Comparison of ENCODE assay signal across 7 cellular contexts in the genomic region with DNA sequence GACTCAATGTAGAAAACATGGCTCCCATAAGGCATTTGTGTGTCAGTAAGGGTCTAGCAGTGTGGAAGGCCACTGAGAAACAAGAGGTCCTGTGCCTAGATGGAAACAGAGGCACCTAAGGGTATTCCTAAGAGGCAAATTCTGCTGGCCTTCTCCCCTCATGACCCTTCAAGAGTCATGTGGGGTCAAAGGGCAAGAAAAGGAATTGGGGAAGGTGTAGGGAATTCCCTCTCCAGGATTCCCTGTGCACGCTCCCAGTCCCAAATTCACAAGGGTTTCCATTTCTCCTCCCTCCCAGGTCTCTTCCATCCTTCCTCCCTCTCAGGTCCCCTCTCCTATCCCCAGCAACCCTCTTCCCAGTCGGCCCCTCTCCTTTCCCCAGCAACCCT. TPM values are rescaled to one million over a fixed set of nuclear protein-coding genes. Genes with fewer than 3 reads are reported as not detected.
A peak's percentile ranks its signal among the peaks of the same experiment; 100 is the strongest.
DNase-seq lines count a peak whose midpoint lies in the region; ATAC-seq lines count a peak whose summit lies in the region.

No MANE protein-coding gene starts in this region.

- no peaks in the 10 kb centered on the region for H3K9me3 Mint-ChIP-seq in activated T-helper 2 cell treated with anti-CD3 and anti-CD28 coated beads, Interferon-gamma antibody, Interleukin-2, Interleukin-4, amounts not matched to agents 10 μg/mL and 5 μg/mL and 100 μg/mL, durations not matched to agents 14 hours and 24 hours and 36 hours
- H3K9me3 Mint-ChIP-seq in stimulated activated naive B cell treated with anti-CD40 and anti-IgM and Interleukin-4, amounts not matched to agents 10 μg/mL and 1 μg/mL and 100 μg/mL, for 72 hours: peaks cover 0 to 2% of the 10 kb centered on the region in 2 donors

- peak overlapping the region; percentile 32; the same call in 1 of the 2 replicates for H3K9ac ChIP-seq in HUES48 (ENCODE audit: low read depth, low read length)

- H3K36me3 ChIP-seq in HUES48 (ENCODE audit: control insufficient read depth, insufficient read depth, low read length): peaks cover 31% of the 10 kb centered on the region

- H3K36me3 Mint-ChIP-seq in activated T-helper 2 cell treated with anti-CD3 and anti-CD28 coated beads, Interferon-gamma antibody, Interleukin-2, Interleukin-4, amounts not matched to agents 10 μg/mL and 5 μg/mL and 100 μg/mL, durations not matched to agents 14 hours and 24 hours and 36 hours (ENCODE audit: low read depth): peaks cover 22% of the 10 kb centered on the region
- H3K36me3 Mint-ChIP-seq in stimulated activated naive B cell treated with anti-CD40 and anti-IgM and Interleukin-4, amounts not matched to agents 10 μg/mL and 1 μg/mL and 100 μg/mL, for 72 hours: peaks cover 22 to 31% of the 10 kb centered on the region in 2 donors

- H3K27ac ChIP-seq in HUES48 (ENCODE audit: low read depth, low read length): peak overlapping the region; percentile 61

- H3K9me3 ChIP-seq in HUES48 (ENCODE audit: control insufficient read depth, insufficient read depth, low read length): no peaks in the 10 kb centered on the region
- no peaks in the 10 kb centered on the region for H3K9me3 ChIP-seq in iPS-18c (ENCODE audit: control insufficient read depth, insufficient read depth, low read length)

- peaks cover 23% of the 10 kb centered on the region for H3K4me1 ChIP-seq in HUES48 (ENCODE audit: control insufficient read depth, insufficient read depth, low read length)

- peaks cover 48% of the 10 kb centered on the region for H3K4me1 Mint-ChIP-seq in activated T-helper 2 cell treated with anti-CD3 and anti-CD28 coated beads, Interferon-gamma antibody, Interleukin-2, Interleukin-4, amounts not matched to agents 10 μg/mL and 5 μg/mL and 100 μg/mL, durations not matched to agents 14 hours and 24 hours and 36 hours (ENCODE audit: low read depth)
- peaks cover 46 to 55% of the 10 kb centered on the region in 2 donors for H3K4me1 Mint-ChIP-seq in stimulated activated naive B cell treated with anti-CD40 and anti-IgM and Interleukin-4, amounts not matched to agents 10 μg/mL and 1 μg/mL and 100 μg/mL, for 72 hours

- no peak overlapping the region for H3K27ac Mint-ChIP-seq in activated T-helper 2 cell treated with anti-CD3 and anti-CD28 coated beads, Interferon-gamma antibody, Interleukin-2, Interleukin-4, amounts not matched to agents 10 μg/mL and 5 μg/mL and 100 μg/mL, durations not matched to agents 14 hours and 24 hours and 36 hours
- H3K27ac Mint-ChIP-seq in stimulated activated naive B cell treated with anti-CD40 and anti-IgM and Interleukin-4, amounts not matched to agents 10 μg/mL and 1 μg/mL and 100 μg/mL, for 72 hours: peak overlapping the region; percentile 73

- no peaks in the 10 kb centered on the region for H3K27me3 Mint-ChIP-seq in activated T-helper 2 cell treated with anti-CD3 and anti-CD28 coated beads, Interferon-gamma antibody, Interleukin-2, Interleukin-4, amounts not matched to agents 10 μg/mL and 5 μg/mL and 100 μg/mL, durations not matched to agents 14 hours and 24 hours and 36 hours (ENCODE audit: low read depth)
- H3K27me3 Mint-ChIP-seq in stimulated activated naive B cell treated with anti-CD40 and anti-IgM and Interleukin-4, amounts not matched to agents 10 μg/mL and 1 μg/mL and 100 μg/mL, for 72 hours: no peaks in the 10 kb centered on the region

- no peak for ATAC-seq in stimulated activated naive B cell treated with anti-CD40 and anti-IgM and Interleukin-4, amounts not matched to agents 10 μg/mL and 1 μg/mL and 100 μg/mL, for 72 hours (replicated peaks)
- ATAC-seq in HG02981 (IDR thresholded peaks at IDR 0.05; ENCODE audit: unreplicated experiment): no peak

- no peaks in the 10 kb centered on the region for H3K27me3 ChIP-seq in HUES48 (ENCODE audit: control insufficient read depth, insufficient read depth, low read length)

- peak overlapping the region; percentile 96 for H3K4me3 Mint-ChIP-seq in activated T-helper 2 cell treated with anti-CD3 and anti-CD28 coated beads, Interferon-gamma antibody, Interleukin-2, Interleukin-4, amounts not matched to agents 10 μg/mL and 5 μg/mL and 100 μg/mL, durations not matched to agents 14 hours and 24 hours and 36 hours (ENCODE audit: low read depth)
- H3K4me3 Mint-ChIP-seq in stimulated activated naive B cell treated with anti-CD40 and anti-IgM and Interleukin-4, amounts not matched to agents 10 μg/mL and 1 μg/mL and 100 μg/mL, for 72 hours: peak overlapping the region; percentile 83 to 91

- H3K4me3 ChIP-seq in HUES48 (ENCODE audit: low read depth, low read length) (peak overlapping the region; percentile 90), iPS-18c (ENCODE audit: insufficient read depth, low read depth, low read length) (peak overlapping the region; percentile 89)

- DNase-seq in activated T-helper 2 cell treated with anti-CD3 and anti-CD28 coated beads, Interferon-gamma antibody, Interleukin-2, Interleukin-4, amounts not matched to agents 10 μg/mL and 5 μg/mL and 100 μg/mL, durations not matched to agents 14 hours and 24 hours and 36 hours (ENCODE audit: low spot score): no peak
- DNase-seq in stimulated activated naive B cell treated with anti-CD40 and anti-IgM and Interleukin-4, amounts not matched to agents 10 μg/mL and 1 μg/mL and 100 μg/mL, for 72 hours: no peak
- no peak for DNase-seq in effector CD4-positive, alpha-beta T cell
- DNase-seq in pons (ENCODE audit: low spot score): no peak

- intact Hi-C loops in activated T-helper 2 cell treated with anti-CD3 and anti-CD28 coated beads, Interferon-gamma antibody, Interleukin-2, Interleukin-4, amounts not matched to agents 10 μg/mL and 5 μg/mL and 100 μg/mL, durations not matched to agents 14 hours and 24 hours and 36 hours (cut with micrococcal nuclease): loop anchor here (5.0 to 10.0 kb wide), 4 partner anchors 218 to 797 kb away; a partner anchor contains a TSS

RNA-seq across cellular contexts. Expression of a gene that starts 0.6 kb away (rescaled TPM):
- 32.0 and 32.9 TPM in 2 replicates for total RNA-seq in activated T-helper 2 cell treated with anti-CD3 and anti-CD28 coated beads, Interferon-gamma antibody, Interleukin-2, Interleukin-4, amounts not matched to agents 10 μg/mL and 5 μg/mL and 100 μg/mL, durations not matched to agents 14 hours and 24 hours and 36 hours

RNA-seq across cellular contexts. Expression of a gene that starts 2.9 kb away (rescaled TPM):
- 61.9 and 63.8 TPM in 2 replicates for total RNA-seq in activated T-helper 2 cell treated with anti-CD3 and anti-CD28 coated beads, Interferon-gamma antibody, Interleukin-2, Interleukin-4, amounts not matched to agents 10 μg/mL and 5 μg/mL and 100 μg/mL, durations not matched to agents 14 hours and 24 hours and 36 hours

RNA-seq across cellular contexts. Expression of a gene that starts 8.7 kb away (rescaled TPM):
- 18.5 and 20.9 TPM in 2 replicates for total RNA-seq in activated T-helper 2 cell treated with anti-CD3 and anti-CD28 coated beads, Interferon-gamma antibody, Interleukin-2, Interleukin-4, amounts not matched to agents 10 μg/mL and 5 μg/mL and 100 μg/mL, durations not matched to agents 14 hours and 24 hours and 36 hours

RNA-seq across cellular contexts. Expression of a gene that starts 10.9 kb away (rescaled TPM):
- total RNA-seq in activated T-helper 2 cell treated with anti-CD3 and anti-CD28 coated beads, Interferon-gamma antibody, Interleukin-2, Interleukin-4, amounts not matched to agents 10 μg/mL and 5 μg/mL and 100 μg/mL, durations not matched to agents 14 hours and 24 hours and 36 hours: 9.5 and 11.5 TPM in 2 replicates

RNA-seq across cellular contexts. Expression of a gene that starts 14.7 kb away (rescaled TPM):
- 80.8 and 85.2 TPM in 2 replicates for total RNA-seq in activated T-helper 2 cell treated with anti-CD3 and anti-CD28 coated beads, Interferon-gamma antibody, Interleukin-2, Interleukin-4, amounts not matched to agents 10 μg/mL and 5 μg/mL and 100 μg/mL, durations not matched to agents 14 hours and 24 hours and 36 hours
